In the genomic region with DNA sequence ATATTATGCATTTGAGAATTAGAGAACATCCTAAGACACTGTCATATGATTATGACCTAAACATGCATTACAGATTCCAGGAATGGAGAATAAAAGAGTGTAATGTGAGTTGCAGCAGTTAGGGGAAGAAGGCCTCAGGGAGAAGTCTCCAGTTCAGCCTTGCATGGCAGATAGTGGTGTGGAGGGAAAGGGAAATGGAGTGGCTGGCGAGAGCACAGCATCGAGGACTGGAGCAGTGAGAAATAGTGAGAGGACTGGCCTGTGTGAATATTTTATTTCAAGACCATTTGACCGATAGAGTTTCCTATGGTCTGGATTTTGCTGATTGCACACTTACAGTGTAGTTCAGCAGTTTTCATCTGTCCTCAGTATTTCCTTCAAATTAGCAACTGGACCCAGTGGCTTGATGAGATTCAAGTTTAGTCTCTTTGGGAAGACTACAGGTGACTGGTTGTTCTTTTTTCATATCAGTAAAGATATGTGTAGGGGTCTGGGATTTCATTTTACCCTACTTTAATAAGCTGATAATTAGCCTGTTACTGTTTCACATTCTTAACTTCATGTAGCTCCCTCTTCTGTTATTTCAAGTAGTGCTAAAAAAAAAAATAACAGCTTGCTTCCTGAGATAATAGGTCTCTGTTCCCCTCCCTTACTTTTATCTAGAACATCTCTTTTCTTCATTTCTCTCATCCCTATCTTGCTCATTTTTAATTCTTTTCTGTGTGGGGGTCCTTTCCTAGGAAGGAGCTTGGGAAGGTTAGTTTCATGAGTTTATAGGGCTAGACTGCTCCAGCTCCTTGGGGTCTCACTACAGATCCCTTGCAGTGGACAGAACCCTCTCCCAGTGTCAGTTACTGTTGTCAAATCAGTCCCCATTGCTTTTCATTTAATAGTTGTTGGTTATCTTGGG, we compare ENCODE assay signal across 1 cellular context.
TF ChIP-seq lines count a peak whose summit lies in the region.

No MANE protein-coding gene starts in this region.

TF ChIP-seq in K562, 482 proteins besides CTCF, POLR2A, EP300 and RAD21 (continued from another document and continues in another):
- TF ChIP-seq, protein P1, sequence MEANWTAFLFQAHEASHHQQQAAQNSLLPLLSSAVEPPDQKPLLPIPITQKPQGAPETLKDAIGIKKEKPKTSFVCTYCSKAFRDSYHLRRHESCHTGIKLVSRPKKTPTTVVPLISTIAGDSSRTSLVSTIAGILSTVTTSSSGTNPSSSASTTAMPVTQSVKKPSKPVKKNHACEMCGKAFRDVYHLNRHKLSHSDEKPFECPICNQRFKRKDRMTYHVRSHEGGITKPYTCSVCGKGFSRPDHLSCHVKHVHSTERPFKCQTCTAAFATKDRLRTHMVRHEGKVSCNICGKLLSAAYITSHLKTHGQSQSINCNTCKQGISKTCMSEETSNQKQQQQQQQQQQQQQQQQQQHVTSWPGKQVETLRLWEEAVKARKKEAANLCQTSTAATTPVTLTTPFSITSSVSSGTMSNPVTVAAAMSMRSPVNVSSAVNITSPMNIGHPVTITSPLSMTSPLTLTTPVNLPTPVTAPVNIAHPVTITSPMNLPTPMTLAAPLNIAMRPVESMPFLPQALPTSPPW (CRISPR knock-in tag; IDR thresholded peaks at IDR 0.05): no peak
- 0 out of 4 replicates have a peak, but pooled peaks of 1 of the 2 experiments have one; percentile 16 for TF ChIP-seq MAZ (CRISPR knock-in tag; conservative IDR thresholded peaks at IDR 0.05 in 1 of 2, IDR thresholded peaks at IDR 0.05 in 1 of 2)
- TF ChIP-seq TRIM24 (IDR thresholded peaks at IDR 0.05): no peak
- no peak for TF ChIP-seq MYNN (IDR thresholded peaks at IDR 0.05)
- TF ChIP-seq MYNN (CRISPR knock-in tag; IDR thresholded peaks at IDR 0.05): no peak
- TF ChIP-seq, protein P2, sequence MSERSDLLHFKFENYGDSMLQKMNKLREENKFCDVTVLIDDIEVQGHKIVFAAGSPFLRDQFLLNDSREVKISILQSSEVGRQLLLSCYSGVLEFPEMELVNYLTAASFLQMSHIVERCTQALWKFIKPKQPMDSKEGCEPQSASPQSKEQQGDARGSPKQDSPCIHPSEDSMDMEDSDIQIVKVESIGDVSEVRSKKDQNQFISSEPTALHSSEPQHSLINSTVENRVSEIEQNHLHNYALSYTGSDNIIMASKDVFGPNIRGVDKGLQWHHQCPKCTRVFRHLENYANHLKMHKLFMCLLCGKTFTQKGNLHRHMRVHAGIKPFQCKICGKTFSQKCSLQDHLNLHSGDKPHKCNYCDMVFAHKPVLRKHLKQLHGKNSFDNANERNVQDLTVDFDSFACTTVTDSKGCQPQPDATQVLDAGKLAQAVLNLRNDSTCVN (CRISPR knock-in tag; IDR thresholded peaks at IDR 0.05): 0 out of 2 replicates have a peak, but pooled peaks have one; percentile 14
- TF ChIP-seq, protein P3, sequence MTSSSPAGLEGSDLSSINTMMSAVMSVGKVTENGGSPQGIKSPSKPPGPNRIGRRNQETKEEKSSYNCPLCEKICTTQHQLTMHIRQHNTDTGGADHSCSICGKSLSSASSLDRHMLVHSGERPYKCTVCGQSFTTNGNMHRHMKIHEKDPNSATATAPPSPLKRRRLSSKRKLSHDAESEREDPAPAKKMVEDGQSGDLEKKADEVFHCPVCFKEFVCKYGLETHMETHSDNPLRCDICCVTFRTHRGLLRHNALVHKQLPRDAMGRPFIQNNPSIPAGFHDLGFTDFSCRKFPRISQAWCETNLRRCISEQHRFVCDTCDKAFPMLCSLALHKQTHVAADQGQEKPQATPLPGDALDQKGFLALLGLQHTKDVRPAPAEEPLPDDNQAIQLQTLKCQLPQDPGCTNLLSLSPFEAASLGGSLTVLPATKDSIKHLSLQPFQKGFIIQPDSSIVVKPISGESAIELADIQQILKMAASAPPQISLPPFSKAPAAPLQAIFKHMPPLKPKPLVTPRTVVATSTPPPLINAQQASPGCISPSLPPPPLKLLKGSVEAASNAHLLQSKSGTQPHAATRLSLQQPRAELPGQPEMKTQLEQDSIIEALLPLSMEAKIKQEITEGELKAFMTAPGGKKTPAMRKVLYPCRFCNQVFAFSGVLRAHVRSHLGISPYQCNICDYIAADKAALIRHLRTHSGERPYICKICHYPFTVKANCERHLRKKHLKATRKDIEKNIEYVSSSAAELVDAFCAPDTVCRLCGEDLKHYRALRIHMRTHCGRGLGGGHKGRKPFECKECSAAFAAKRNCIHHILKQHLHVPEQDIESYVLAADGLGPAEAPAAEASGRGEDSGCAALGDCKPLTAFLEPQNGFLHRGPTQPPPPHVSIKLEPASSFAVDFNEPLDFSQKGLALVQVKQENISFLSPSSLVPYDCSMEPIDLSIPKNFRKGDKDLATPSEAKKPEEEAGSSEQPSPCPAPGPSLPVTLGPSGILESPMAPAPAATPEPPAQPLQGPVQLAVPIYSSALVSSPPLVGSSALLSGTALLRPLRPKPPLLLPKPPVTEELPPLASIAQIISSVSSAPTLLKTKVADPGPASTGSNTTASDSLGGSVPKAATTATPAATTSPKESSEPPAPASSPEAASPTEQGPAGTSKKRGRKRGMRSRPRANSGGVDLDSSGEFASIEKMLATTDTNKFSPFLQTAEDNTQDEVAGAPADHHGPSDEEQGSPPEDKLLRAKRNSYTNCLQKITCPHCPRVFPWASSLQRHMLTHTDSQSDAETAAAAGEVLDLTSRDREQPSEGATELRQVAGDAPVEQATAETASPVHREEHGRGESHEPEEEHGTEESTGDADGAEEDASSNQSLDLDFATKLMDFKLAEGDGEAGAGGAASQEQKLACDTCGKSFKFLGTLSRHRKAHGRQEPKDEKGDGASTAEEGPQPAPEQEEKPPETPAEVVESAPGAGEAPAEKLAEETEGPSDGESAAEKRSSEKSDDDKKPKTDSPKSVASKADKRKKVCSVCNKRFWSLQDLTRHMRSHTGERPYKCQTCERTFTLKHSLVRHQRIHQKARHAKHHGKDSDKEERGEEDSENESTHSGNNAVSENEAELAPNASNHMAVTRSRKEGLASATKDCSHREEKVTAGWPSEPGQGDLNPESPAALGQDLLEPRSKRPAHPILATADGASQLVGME (CRISPR knock-in tag; IDR thresholded peaks at IDR 0.05): 0 out of 2 replicates have a peak, but pooled peaks have one; percentile 56
- 0 out of 2 replicates have a peak, but pooled peaks have one; percentile 73 for TF ChIP-seq HDGF (IDR thresholded peaks at IDR 0.05)
- no peak for TF ChIP-seq ILF3 (IDR thresholded peaks at IDR 0.05; ENCODE audit: borderline replicate concordance)
- TF ChIP-seq HDAC1 (IDR thresholded peaks at IDR 0.05): 0 out of 4 replicates have a peak, but pooled peaks of 1 of the 2 experiments have one; percentile 19
- TF ChIP-seq ZNF75A (CRISPR knock-in tag; IDR thresholded peaks at IDR 0.05): no peak
- no peak for TF ChIP-seq SIN3B (IDR thresholded peaks at IDR 0.05; ENCODE audit: low read depth)
- no peak for TF ChIP-seq ZNF778 (CRISPR knock-in tag; IDR thresholded peaks at IDR 0.05)
- peak; percentile 9; the same call in 1 of the 2 replicates for TF ChIP-seq MAFF (IDR thresholded peaks at IDR 0.05; ENCODE audit: low read length)
- TF ChIP-seq, protein P4, sequence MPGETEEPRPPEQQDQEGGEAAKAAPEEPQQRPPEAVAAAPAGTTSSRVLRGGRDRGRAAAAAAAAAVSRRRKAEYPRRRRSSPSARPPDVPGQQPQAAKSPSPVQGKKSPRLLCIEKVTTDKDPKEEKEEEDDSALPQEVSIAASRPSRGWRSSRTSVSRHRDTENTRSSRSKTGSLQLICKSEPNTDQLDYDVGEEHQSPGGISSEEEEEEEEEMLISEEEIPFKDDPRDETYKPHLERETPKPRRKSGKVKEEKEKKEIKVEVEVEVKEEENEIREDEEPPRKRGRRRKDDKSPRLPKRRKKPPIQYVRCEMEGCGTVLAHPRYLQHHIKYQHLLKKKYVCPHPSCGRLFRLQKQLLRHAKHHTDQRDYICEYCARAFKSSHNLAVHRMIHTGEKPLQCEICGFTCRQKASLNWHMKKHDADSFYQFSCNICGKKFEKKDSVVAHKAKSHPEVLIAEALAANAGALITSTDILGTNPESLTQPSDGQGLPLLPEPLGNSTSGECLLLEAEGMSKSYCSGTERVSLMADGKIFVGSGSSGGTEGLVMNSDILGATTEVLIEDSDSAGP (CRISPR knock-in tag; IDR thresholded peaks at IDR 0.05): no peak
- 0 out of 4 replicates have a peak, but pooled peaks of 1 of the 2 experiments have one; percentile 6 for TF ChIP-seq FOXK2 (conservative IDR thresholded peaks at IDR 0.05 in 1 of 2, IDR thresholded peaks at IDR 0.05 in 1 of 2; ENCODE audit: low read depth in 2 of 2)
- TF ChIP-seq TCF3 (CRISPR knock-in tag; IDR thresholded peaks at IDR 0.05): peak; percentile 15; the same call in 1 of the 2 replicates
- no peak for TF ChIP-seq NFIX (CRISPR knock-in tag; IDR thresholded peaks at IDR 0.05; ENCODE audit: low read depth)
- 0 out of 2 replicates have a peak, but pooled peaks have one; percentile 4 for TF ChIP-seq TAL1 (IDR thresholded peaks at IDR 0.05)
- TF ChIP-seq, protein P5, sequence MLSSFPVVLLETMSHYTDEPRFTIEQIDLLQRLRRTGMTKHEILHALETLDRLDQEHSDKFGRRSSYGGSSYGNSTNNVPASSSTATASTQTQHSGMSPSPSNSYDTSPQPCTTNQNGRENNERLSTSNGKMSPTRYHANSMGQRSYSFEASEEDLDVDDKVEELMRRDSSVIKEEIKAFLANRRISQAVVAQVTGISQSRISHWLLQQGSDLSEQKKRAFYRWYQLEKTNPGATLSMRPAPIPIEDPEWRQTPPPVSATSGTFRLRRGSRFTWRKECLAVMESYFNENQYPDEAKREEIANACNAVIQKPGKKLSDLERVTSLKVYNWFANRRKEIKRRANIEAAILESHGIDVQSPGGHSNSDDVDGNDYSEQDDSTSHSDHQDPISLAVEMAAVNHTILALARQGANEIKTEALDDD (IDR thresholded peaks at IDR 0.05): 0 out of 2 replicates have a peak, but pooled peaks have one; percentile 4
- TF ChIP-seq, protein P6, sequence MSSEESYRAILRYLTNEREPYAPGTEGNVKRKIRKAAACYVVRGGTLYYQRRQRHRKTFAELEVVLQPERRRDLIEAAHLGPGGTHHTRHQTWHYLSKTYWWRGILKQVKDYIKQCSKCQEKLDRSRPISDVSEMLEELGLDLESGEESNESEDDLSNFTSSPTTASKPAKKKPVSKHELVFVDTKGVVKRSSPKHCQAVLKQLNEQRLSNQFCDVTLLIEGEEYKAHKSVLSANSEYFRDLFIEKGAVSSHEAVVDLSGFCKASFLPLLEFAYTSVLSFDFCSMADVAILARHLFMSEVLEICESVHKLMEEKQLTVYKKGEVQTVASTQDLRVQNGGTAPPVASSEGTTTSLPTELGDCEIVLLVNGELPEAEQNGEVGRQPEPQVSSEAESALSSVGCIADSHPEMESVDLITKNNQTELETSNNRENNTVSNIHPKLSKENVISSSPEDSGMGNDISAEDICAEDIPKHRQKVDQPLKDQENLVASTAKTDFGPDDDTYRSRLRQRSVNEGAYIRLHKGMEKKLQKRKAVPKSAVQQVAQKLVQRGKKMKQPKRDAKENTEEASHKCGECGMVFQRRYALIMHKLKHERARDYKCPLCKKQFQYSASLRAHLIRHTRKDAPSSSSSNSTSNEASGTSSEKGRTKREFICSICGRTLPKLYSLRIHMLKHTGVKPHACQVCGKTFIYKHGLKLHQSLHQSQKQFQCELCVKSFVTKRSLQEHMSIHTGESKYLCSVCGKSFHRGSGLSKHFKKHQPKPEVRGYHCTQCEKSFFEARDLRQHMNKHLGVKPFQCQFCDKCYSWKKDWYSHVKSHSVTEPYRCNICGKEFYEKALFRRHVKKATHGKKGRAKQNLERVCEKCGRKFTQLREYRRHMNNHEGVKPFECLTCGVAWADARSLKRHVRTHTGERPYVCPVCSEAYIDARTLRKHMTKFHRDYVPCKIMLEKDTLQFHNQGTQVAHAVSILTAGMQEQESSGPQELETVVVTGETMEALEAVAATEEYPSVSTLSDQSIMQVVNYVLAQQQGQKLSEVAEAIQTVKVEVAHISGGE (CRISPR knock-in tag; IDR thresholded peaks at IDR 0.05): no peak
- no peak for TF ChIP-seq KDM5B (IDR thresholded peaks at IDR 0.05; ENCODE audit: insufficient replicate concordance, low read depth, low read length)
- TF ChIP-seq ZNF436 (CRISPR knock-in tag; IDR thresholded peaks at IDR 0.05): no peak
- TF ChIP-seq, protein P7, sequence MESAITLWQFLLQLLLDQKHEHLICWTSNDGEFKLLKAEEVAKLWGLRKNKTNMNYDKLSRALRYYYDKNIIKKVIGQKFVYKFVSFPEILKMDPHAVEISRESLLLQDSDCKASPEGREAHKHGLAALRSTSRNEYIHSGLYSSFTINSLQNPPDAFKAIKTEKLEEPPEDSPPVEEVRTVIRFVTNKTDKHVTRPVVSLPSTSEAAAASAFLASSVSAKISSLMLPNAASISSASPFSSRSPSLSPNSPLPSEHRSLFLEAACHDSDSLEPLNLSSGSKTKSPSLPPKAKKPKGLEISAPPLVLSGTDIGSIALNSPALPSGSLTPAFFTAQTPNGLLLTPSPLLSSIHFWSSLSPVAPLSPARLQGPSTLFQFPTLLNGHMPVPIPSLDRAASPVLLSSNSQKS (CRISPR knock-in tag; IDR thresholded peaks at IDR 0.05): no peak
- 0 out of 2 replicates have a peak, but pooled peaks have one; percentile 51 for TF ChIP-seq ZNF445 (CRISPR knock-in tag; IDR thresholded peaks at IDR 0.05; ENCODE audit: low read depth)
- TF ChIP-seq CHD1 (IDR thresholded peaks at IDR 0.05; ENCODE audit: low read length): peak; percentile 37
- 0 out of 2 replicates have a peak, but pooled peaks have one; percentile 2 for TF ChIP-seq GTF2E2 (tag; IDR thresholded peaks at IDR 0.05)
- peak; percentile 6; the same call in 1 of the 2 replicates for TF ChIP-seq SMARCE1 (IDR thresholded peaks at IDR 0.05)
